Comparison of ENCODE assay signal across 8 cellular contexts in genomic region chr13:114148521-114148855, GRCh38. TPM values are rescaled to one million over a fixed set of nuclear protein-coding genes. Genes with fewer than 3 reads are reported as not detected.
A peak's percentile ranks its signal among the peaks of the same experiment; 100 is the strongest.
DNase-seq lines count a peak whose midpoint lies in the region; ATAC-seq and TF ChIP-seq lines count a peak whose summit lies in the region.

No MANE protein-coding gene starts in this region.

- peaks cover 62% of the 10 kb centered on the region for H3K4me1 ChIP-seq in DND-41 (ENCODE audit: insufficient read depth, low read length)

- H3K9me3 ChIP-seq in DND-41 (ENCODE audit: insufficient read depth, low read length, severe bottlenecking), result no peaks in the 10 kb centered on the region

- H3K27me3 ChIP-seq in DND-41 (ENCODE audit: insufficient read depth, low read length, poor library complexity), result no peaks in the 10 kb centered on the region

- peak overlapping the region; percentile 80 for H3K27ac ChIP-seq in DND-41 (ENCODE audit: low read length)

- H3K4me3 ChIP-seq in DND-41 (ENCODE audit: low read depth in 1 of 2, low read length in 2 of 2), result 0 out of 4 replicates have a peak overlapping the region, but pooled peaks of 1 of the 2 experiments have one; percentile 11
- peak overlapping the region; percentile 40 for H3K4me3 ChIP-seq in Jurkat, Clone E6-1 (ENCODE audit: low read length)

- peak overlapping the region; percentile 40 for H3K9ac ChIP-seq in DND-41 (ENCODE audit: low read depth, low read length)

- no peaks in the 10 kb centered on the region for H4K20me1 ChIP-seq in DND-41 (ENCODE audit: insufficient read depth, low read length)

- H3K4me2 ChIP-seq in DND-41 (ENCODE audit: insufficient read depth, low read length), result peak overlapping the region; percentile 51

- no peaks in the 10 kb centered on the region for H3K36me3 ChIP-seq in DND-41 (ENCODE audit: insufficient read depth, low read length)

- ATAC-seq in DND-41 (ENCODE audit: insufficient read depth, low read depth) (peak; percentile 98), GM21390 (IDR thresholded peaks at IDR 0.05; ENCODE audit: unreplicated experiment) (peak; percentile 85)

- peak; percentile 86 for DNase-seq in DND-41
- peak; percentile 95 for DNase-seq in Jurkat, Clone E6-1 (ENCODE audit: low read depth, low spot score)
- DNase-seq in activated T-cell treated with anti-CD3 and anti-CD28 coated beads for 24 hours (ENCODE audit: low read depth), result peak; percentile 72
- DNase-seq in stimulated activated CD4-positive, alpha-beta T cell treated with anti-CD3 and anti-CD28 coated beads, Interleukin-1b, Interleukin-23, amount 100 ng/mL, for 48 hours, result peak; percentile 87
- DNase-seq in SIG-M5 (lab: John Stamatoyannopoulos, UW), result no peak
- DNase-seq in A172 (ENCODE audit: low spot score), result no peak
- no peak for DNase-seq in NCI-H1436 treated with DMSO at 0.1 percent for 48 hours (lab: John Stamatoyannopoulos, UW)

- TF ChIP-seq CTCF in DND-41 (IDR thresholded peaks at IDR 0.05; ENCODE audit: borderline replicate concordance, extremely low read depth, low read length, poor library complexity, severe bottlenecking), result no peak

- H2AFZ ChIP-seq in DND-41 (ENCODE audit: low read depth, low read length), result 0 out of 2 replicates have a peak overlapping the region, but pooled peaks have one; percentile 11

- no peaks in the 10 kb centered on the region for H3K79me2 ChIP-seq in DND-41 (ENCODE audit: insufficient read depth, low read length)

RNA-seq across cellular contexts. Expression of gene RASA3, which starts 16.1 kb away (rescaled TPM):
- polyA plus RNA-seq in Jurkat, Clone E6-1 (2012; ENCODE audit: insufficient read depth, insufficient read length), result 19.0 TPM
- 17.8 and 21.4 TPM in 2 replicates for total RNA-seq in A172 (2014; rRNA removed; shearing (Covaris generic))

RNA-seq across cellular contexts. Expression of gene CFAP97D2, which starts 30.6 kb away (rescaled TPM):
- polyA plus RNA-seq in Jurkat, Clone E6-1 (2012; ENCODE audit: insufficient read depth, insufficient read length), result not detected
- not detected in 2 replicates for total RNA-seq in A172 (2014; rRNA removed; shearing (Covaris generic))

Comparison
In these comparisons a context has a peak if more than half of its experiments do, and no peak if none do; other contexts are left out.
1. DNase-seq: peak in DND-41 (single experiment), Jurkat, Clone E6-1 (single experiment), activated T-cell treated with anti-CD3 and anti-CD28 coated beads for 24 hours (single experiment) and stimulated activated CD4-positive, alpha-beta T cell treated with anti-CD3 and anti-CD28 coated beads, Interleukin-1b, Interleukin-23, amount 100 ng/mL, for 48 hours (single experiment); none in SIG-M5 (single experiment), A172 (single experiment) and NCI-H1436 treated with DMSO at 0.1 percent for 48 hours (single experiment).